Comparison of ENCODE assay signal across 9 cellular contexts in the genomic region with DNA sequence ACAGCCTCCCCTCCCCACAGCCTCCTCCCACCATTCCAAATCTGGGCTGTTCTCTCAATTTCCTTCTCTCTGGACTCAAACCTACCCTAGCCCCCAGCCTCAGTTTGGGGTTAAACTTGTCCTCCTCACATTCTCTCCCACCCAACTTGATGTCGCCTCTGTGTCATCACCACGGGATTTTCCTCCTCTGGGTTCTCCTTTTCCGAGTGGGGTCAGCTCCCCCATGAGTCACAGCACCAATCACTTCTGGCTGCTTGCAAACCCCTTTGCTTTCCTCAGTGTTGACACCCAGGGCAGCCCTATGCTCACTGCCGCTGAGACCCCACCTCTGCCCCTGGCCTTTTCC. TPM values are rescaled to one million over a fixed set of nuclear protein-coding genes. Genes with fewer than 3 reads are reported as not detected.
DNase-seq lines count a peak whose midpoint lies in the region; ATAC-seq and TF ChIP-seq lines count a peak whose summit lies in the region.
"Had no signal": no experiment of that assay in that cellular context is flagged by ENCODE, and none has a peak within 500 bp of the region (broad histone marks: within the 10 kb centered on the region; RNA-seq: fewer than 3 reads in every experiment).

No MANE protein-coding gene starts in this region.

- H3K27me3 ChIP-seq in Caco-2 (replicated peaks; ENCODE audit: control insufficient read depth, insufficient read depth, low read length) (no peaks in the 10 kb centered on the region), right atrium auricular region (no peaks in the 10 kb centered on the region), gastrocnemius medialis (no peaks in the 10 kb centered on the region)
- H3K27me3 ChIP-seq: MG63 had no signal

- H3K27ac ChIP-seq in right atrium auricular region: peak overlapping the region; percentile 71 to 73
- peak overlapping the region; percentile 77 to 86 (median 78) for H3K27ac ChIP-seq in gastrocnemius medialis

- H3K27me3 Mint-ChIP-seq in Caco-2 (ENCODE audit: insufficient read depth, unreplicated experiment): no peaks in the 10 kb centered on the region

- peaks cover 17% of the 10 kb centered on the region for H3K4me1 ChIP-seq in Caco-2
- peaks cover 0 to 39% of the 10 kb centered on the region in 2 donors for H3K4me1 ChIP-seq in right atrium auricular region
- H3K4me1 ChIP-seq in gastrocnemius medialis: peaks cover 14 to 21% of the 10 kb centered on the region in 2 donors

- intact Hi-C loops in Caco-2 (cut with micrococcal nuclease; ENCODE audit: unreplicated experiment) (no loop called here), gastrocnemius medialis (cut with DNase I; ENCODE audit: low total_unique reads) (no loop called here)

- H3K9me3 ChIP-seq in Caco-2 (no peaks in the 10 kb centered on the region), right atrium auricular region (no peaks in the 10 kb centered on the region), gastrocnemius medialis (no peaks in the 10 kb centered on the region)
- H3K9me3 ChIP-seq: MG63 had no signal

- TF ChIP-seq CTCF in Caco-2 (IDR thresholded peaks at IDR 0.05; ENCODE audit: insufficient read depth in 1 of 2, low read depth in 1 of 2, low read length in 1 of 2, severe bottlenecking in 1 of 2, unreplicated experiment in 1 of 2): no peak
- TF ChIP-seq CTCF in right atrium auricular region (IDR thresholded peaks at IDR 0.05): no peak
- no peak for TF ChIP-seq CTCF in gastrocnemius medialis (IDR thresholded peaks at IDR 0.05 in 4 of 5, conservative IDR thresholded peaks at IDR 0.05 in 1 of 5)

- no peaks in the 10 kb centered on the region for H3K9me3 Mint-ChIP-seq in Caco-2 (ENCODE audit: unreplicated experiment)

- H3K4me3 ChIP-seq in Caco-2 (ENCODE audit: low read depth, low read length) (no peak overlapping the region), right atrium auricular region (no peak overlapping the region), gastrocnemius medialis (no peak overlapping the region)
- H3K4me3 ChIP-seq: MG63 had no signal

- peaks cover 21% of the 10 kb centered on the region for H3K4me1 Mint-ChIP-seq in Caco-2 (ENCODE audit: low read depth, unreplicated experiment)

- H3K4me3 Mint-ChIP-seq in Caco-2 (ENCODE audit: unreplicated experiment): peak overlapping the region; percentile 60

- no peaks in the 10 kb centered on the region for H3K36me3 Mint-ChIP-seq in Caco-2 (ENCODE audit: insufficient read depth, unreplicated experiment)

- no peaks in the 10 kb centered on the region for H3K36me3 ChIP-seq in Caco-2 (ENCODE audit: control insufficient read depth, insufficient read depth, low read length)
- no peaks in the 10 kb centered on the region for H3K36me3 ChIP-seq in right atrium auricular region
- H3K36me3 ChIP-seq in gastrocnemius medialis: no peaks in the 10 kb centered on the region
- H3K36me3 ChIP-seq: MG63 had no signal

- H3K27ac Mint-ChIP-seq in Caco-2 (ENCODE audit: unreplicated experiment): peak overlapping the region; percentile 57

- POLR2A ChIA-PET in Caco-2 (lab: Charles Lee): no interaction called here

- in situ Hi-C loops in gastrocnemius medialis (cut with MboI; ENCODE audit: low sequenced_read_pairs in 4 of 4): no loop called here

- no TSS peak for BruUV-seq in Caco-2 (replicated peaks; lab: Mats Ljungman, UMichigan)

- DNase-seq in Caco-2 (no peak), OCI-M1 (lab: John Stamatoyannopoulos, UW) (peak; percentile 51), right atrium auricular region (ENCODE audit: low spot score) (peak; percentile 64), gastrocnemius medialis (no peak), NCI-H82 (lab: John Stamatoyannopoulos, UW) (no peak), NCI-H1048 (lab: John Stamatoyannopoulos, UW) (no peak)
- DNase-seq: MG63 had no signal

- ATAC-seq in gastrocnemius medialis: no peak
- no peak for ATAC-seq in HG03097 (IDR thresholded peaks at IDR 0.05; ENCODE audit: low FRiP score, unreplicated experiment)
- ATAC-seq in HG02571 (IDR thresholded peaks at IDR 0.05; ENCODE audit: unreplicated experiment): no peak

- CTCF ChIA-PET in Caco-2 (lab: Charles Lee): no interaction called here

- TF ChIP-seq POLR2A in gastrocnemius medialis (IDR thresholded peaks at IDR 0.05): no peak

RNA-seq across cellular contexts. Expression of gene CCRL2, which starts 0.6 kb away (rescaled TPM):
- total RNA-seq in Caco-2 (2022): 0.44 and 1.0 TPM in 2 replicates
- 1 to 10 TPM in 1 of 2 donors, under 1 TPM in 1; 0.89 to 4.2 TPM for total RNA-seq in right atrium auricular region
- 1 to 10 TPM in 2 of 4 donors, under 1 TPM in 2; 0.29 to 2.5 (median 1.7) TPM for total RNA-seq in gastrocnemius medialis

RNA-seq across cellular contexts. Expression of gene CCR5, which starts 35.7 kb away (rescaled TPM):
- total RNA-seq in Caco-2 (2022): not detected in 2 replicates
- total RNA-seq in right atrium auricular region: 1 to 10 TPM in 1 of 2 donors, not detected in 1; 1.1 TPM
- total RNA-seq in gastrocnemius medialis: under 1 TPM in 3 of 4 donors, not detected in 1; 0.07 to 0.20 (median 0.10) TPM

RNA-seq across cellular contexts. Expression of gene CCR2, which starts 52.5 kb away (rescaled TPM):
- not detected in 2 replicates for total RNA-seq in Caco-2 (2022)
- total RNA-seq in right atrium auricular region: 1 to 10 TPM in 1 of 2 donors, under 1 TPM in 1; 0.33 to 2.1 TPM
- 1 to 10 TPM in 1 of 4 donors, under 1 TPM in 3; 0.15 to 1.4 (median 0.80) TPM for total RNA-seq in gastrocnemius medialis

RNA-seq across cellular contexts. Expression of gene LTF, which starts 58.3 kb away (rescaled TPM):
- total RNA-seq in Caco-2 (2022): not detected in 2 replicates
- 1 to 10 TPM in 1 of 2 donors, under 1 TPM in 1; 0.51 to 1.8 TPM for total RNA-seq in right atrium auricular region
- total RNA-seq in gastrocnemius medialis: 1 to 10 TPM in 2 of 4 donors, under 1 TPM in 2; 0.62 to 5.1 (median 1.1) TPM

Comparison
In these comparisons a context has a peak if more than half of its experiments do, and no peak if none do; other contexts are left out.
1. DNase-seq: peak in OCI-M1 (single experiment) and right atrium auricular region (single experiment); none in Caco-2 (0 of 2), gastrocnemius medialis (0 of 2), NCI-H82 (single experiment) and NCI-H1048 (single experiment).